ENCODE assay signal across 1 cellular context in the genomic region with DNA sequence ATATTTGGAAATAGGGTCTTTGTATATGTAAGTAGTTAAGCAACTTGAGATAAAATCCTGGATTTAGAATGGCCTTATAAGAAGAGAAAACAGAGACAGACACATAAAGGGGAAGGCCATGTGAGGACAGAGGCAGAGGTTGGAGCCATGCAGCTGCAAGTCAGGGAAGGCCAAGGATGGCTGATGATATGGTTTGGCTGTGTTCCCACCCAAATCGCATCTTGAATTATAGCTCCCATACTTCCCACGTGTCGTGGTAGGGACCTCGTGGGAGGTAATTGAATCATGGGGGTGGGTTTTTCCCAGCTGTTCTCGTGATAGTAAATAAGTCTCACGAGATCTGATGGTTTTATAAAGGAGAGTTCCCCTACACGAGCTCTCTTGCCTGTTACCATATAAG.
TF ChIP-seq lines count a peak whose summit lies in the region.

No MANE protein-coding gene starts in this region.

TF ChIP-seq in K562, 482 proteins besides CTCF, POLR2A, EP300 and RAD21 (continued from another document):
- TF ChIP-seq KAT8 (IDR thresholded peaks at IDR 0.05; ENCODE audit: low read depth) (no peak), ZNF347 (CRISPR knock-in tag; IDR thresholded peaks at IDR 0.05; ENCODE audit: low read depth) (no peak), ZNF165 (CRISPR knock-in tag; IDR thresholded peaks at IDR 0.05; ENCODE audit: borderline replicate concordance) (no peak)
